11 cellular contexts compared by ENCODE assay signal in the genomic region with DNA sequence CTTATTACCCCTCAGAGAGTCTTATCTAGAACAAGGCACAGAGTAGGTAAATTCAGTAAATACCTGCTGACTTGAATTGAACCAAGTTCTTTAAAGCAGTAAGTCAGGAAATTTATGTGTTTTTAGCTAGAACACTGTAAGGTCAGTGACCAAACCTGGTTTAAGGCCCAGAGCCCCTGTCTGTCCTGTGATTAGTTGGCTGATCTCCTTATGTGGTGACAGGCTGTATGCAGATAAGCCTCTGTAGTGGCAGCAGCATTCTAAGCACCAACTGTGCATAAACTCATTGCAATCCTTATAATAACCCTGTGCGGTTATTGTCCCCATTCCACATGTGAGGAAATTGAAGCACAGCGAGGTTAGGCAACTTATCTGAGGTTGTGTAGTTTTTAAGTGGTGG. TPM values are rescaled to one million over a fixed set of nuclear protein-coding genes. Genes with fewer than 3 reads are reported as not detected.
"Had no signal": no experiment of that assay in that cellular context is flagged by ENCODE, and none has a peak within 500 bp of the region (broad histone marks: within the 10 kb centered on the region; RNA-seq: fewer than 3 reads in every experiment).

No MANE protein-coding gene starts in this region.

- H3K4me3 Mint-ChIP-seq: GM23338, HFFc6 had no signal

- H3K27ac Mint-ChIP-seq: GM23338, HFFc6 had no signal

- H3K9me3 Mint-ChIP-seq: HFFc6 had no signal

- H3K4me3 ChIP-seq: GM23338, HAP-1 had no signal

- H3K4me1 Mint-ChIP-seq: GM23338 had no signal

- DNase-seq: H7, HFFc6, IMR-90, KBM-7 had no signal

- FAIRE-seq: H1 had no signal

- ATAC-seq: GM23338, HCT116 had no signal

- H3K9me3 ChIP-seq: HAP-1 had no signal

- H3K4me1 ChIP-seq: HAP-1 had no signal

- H3K27ac ChIP-seq: HL-60, KMS-11 had no signal

- H3K36me3 ChIP-seq: HAP-1 had no signal

RNA-seq across cellular contexts. Expression of gene BPIFC, which starts 50.8 kb away (rescaled TPM):
- total RNA-seq: GM23338, H1, H7, HFFc6, HT1080, IMR-90 had no signal
